ENCODE assay signal across 13 cellular contexts in genomic region chr2:3462493-3463104, GRCh38. TPM values are rescaled to one million over a fixed set of nuclear protein-coding genes. Genes with fewer than 3 reads are reported as not detected.
DNase-seq lines count a peak whose midpoint lies in the region; ATAC-seq and TF ChIP-seq lines count a peak whose summit lies in the region.
"Had no signal": no experiment of that assay in that cellular context is flagged by ENCODE, and none has a peak within 500 bp of the region (broad histone marks: within the 10 kb centered on the region; RNA-seq: fewer than 3 reads in every experiment).

No MANE protein-coding gene starts in this region.

- H3K18ac ChIP-seq in neuronal stem cell (ENCODE audit: low read length), result peak overlapping the region; percentile 2
- H3K18ac ChIP-seq in mesendoderm (ENCODE audit: low read length), result no peak overlapping the region

- no peaks in the 10 kb centered on the region for H3K79me1 ChIP-seq in neuronal stem cell (ENCODE audit: low read depth, low read length)
- H3K79me1 ChIP-seq in mesendoderm (ENCODE audit: low read length), result no peaks in the 10 kb centered on the region

- H3K9me3 ChIP-seq in neuronal stem cell (replicated peaks in 1 of 2; ENCODE audit: control insufficient read depth in 2 of 2, insufficient read depth in 1 of 2, low read depth in 1 of 2, low read length in 2 of 2), result peaks cover 0 to 1% of the 10 kb centered on the region in 2 donors

- no peak overlapping the region for H3K4me3 ChIP-seq in neuronal stem cell (ENCODE audit: low read length in 2 of 2)
- no peak overlapping the region for H3K4me3 ChIP-seq in mesendoderm (ENCODE audit: low read length)
- H3K4me3 ChIP-seq: hepatocyte had no signal

- H3K23ac ChIP-seq in neuronal stem cell (ENCODE audit: low read depth, low read length, poor library complexity), result no peak overlapping the region
- H3K23ac ChIP-seq in mesendoderm (ENCODE audit: low read length), result no peak overlapping the region

- H2BK120ac ChIP-seq in neuronal stem cell (ENCODE audit: low read depth, low read length), result no peak overlapping the region
- no peak overlapping the region for H2BK120ac ChIP-seq in mesendoderm (ENCODE audit: low read depth, low read length)

- H3K14ac ChIP-seq in neuronal stem cell (ENCODE audit: low read length), result no peak overlapping the region

- peaks cover 17% of the 10 kb centered on the region; the same call in 1 of the 2 replicates for H3K36me3 Mint-ChIP-seq in HFFc6 (ENCODE audit: low read depth)

- ATAC-seq in GM18517 (IDR thresholded peaks at IDR 0.05; ENCODE audit: unreplicated experiment) (peak; percentile 11), HG03342 (IDR thresholded peaks at IDR 0.05; ENCODE audit: unreplicated experiment) (no peak)

- H3K36me3 ChIP-seq in neuronal stem cell (replicated peaks in 1 of 2; ENCODE audit: control insufficient read depth in 2 of 2, insufficient read depth in 2 of 2, low read length in 2 of 2) (peaks cover 17 to 67% of the 10 kb centered on the region in 2 donors), mesendoderm (ENCODE audit: control insufficient read depth, insufficient read depth, low read length) (peaks cover 4% of the 10 kb centered on the region)

- H3K4ac ChIP-seq in neuronal stem cell (ENCODE audit: low read length), result no peak overlapping the region
- H3K4ac ChIP-seq in mesendoderm (ENCODE audit: low read depth, low read length), result no peak overlapping the region

- no peak for DNase-seq in HFFc6
- DNase-seq in neuronal stem cell (ENCODE audit: low spot score), result no peak
- no peak for DNase-seq in mucosa of gallbladder (ENCODE audit: low spot score)
- no peak for DNase-seq in mesendoderm
- DNase-seq in iPS-NIHi11 (ENCODE audit: low spot score), result no peak
- DNase-seq: activated T-cell treated with anti-CD3 and anti-CD28 coated beads, Interleukin-2, amount 50 U/mL, for 1 hour; DMS 273 treated with DMSO at 0.1 percent for 48 hours; NCI-H226 had no signal

- H2BK5ac ChIP-seq in neuronal stem cell (ENCODE audit: low read length), result no peak overlapping the region
- no peak overlapping the region for H2BK5ac ChIP-seq in mesendoderm (ENCODE audit: low read length)

- WGBS in neuronal stem cell (ENCODE audit: extremely low coverage in 2 of 2, insufficient read length in 2 of 2, insufficient replicate concordance in 1 of 2), 2 donors, result no CpG with 5 or more reads among the region's 10 CpGs
- no CpG with 5 or more reads among the region's 10 CpGs for WGBS in mesendoderm (ENCODE audit: extremely low coverage, insufficient coverage, low lambda C conversion rate)

- no peak overlapping the region for H4K8ac ChIP-seq in neuronal stem cell (ENCODE audit: low read depth, low read length)
- no peak overlapping the region for H4K8ac ChIP-seq in mesendoderm (ENCODE audit: low read depth, low read length)

- H3K4me2 ChIP-seq in neuronal stem cell (ENCODE audit: insufficient read depth, low read length, poor library complexity, severe bottlenecking) (no peak overlapping the region), mesendoderm (ENCODE audit: low read length) (no peak overlapping the region)
- H3K4me2 ChIP-seq: hepatocyte, KMS-11 had no signal

- H3K27ac ChIP-seq in VCaP, result no peak overlapping the region
- no peak overlapping the region for H3K27ac ChIP-seq in neuronal stem cell (replicated peaks; ENCODE audit: low read length)
- no peak overlapping the region for H3K27ac ChIP-seq in mesendoderm (ENCODE audit: low read depth, low read length)
- H3K27ac ChIP-seq: hepatocyte, KMS-11 had no signal

- H3K4me1 ChIP-seq in neuronal stem cell (ENCODE audit: control insufficient read depth in 2 of 2, insufficient read depth in 1 of 2, low read depth in 1 of 2, low read length in 2 of 2), result peaks cover 0 to 11% of the 10 kb centered on the region in 2 donors
- no peaks in the 10 kb centered on the region for H3K4me1 ChIP-seq in mesendoderm (ENCODE audit: control insufficient read depth, low read depth, low read length)

- H3K79me2 ChIP-seq in mesendoderm (ENCODE audit: control insufficient read depth, insufficient read depth, low read length), result no peaks in the 10 kb centered on the region
- H3K79me2 ChIP-seq: hepatocyte had no signal

- H2AFZ ChIP-seq in neuronal stem cell (ENCODE audit: low read length), result no peak overlapping the region
- H2AFZ ChIP-seq: hepatocyte had no signal

- H3K4me1 Mint-ChIP-seq in HFFc6 (ENCODE audit: low read depth), result peaks cover 17% of the 10 kb centered on the region

- no peak overlapping the region for H4K91ac ChIP-seq in neuronal stem cell (ENCODE audit: low read depth, low read length, poor library complexity)

- no peaks in the 10 kb centered on the region for H3K9me3 Mint-ChIP-seq in HFFc6

- H3K9ac ChIP-seq in neuronal stem cell (ENCODE audit: low read depth, low read length, poor library complexity) (peak overlapping the region; percentile 50), mesendoderm (ENCODE audit: low read length) (no peak overlapping the region)
- H3K9ac ChIP-seq: KMS-11 had no signal

- H3K4me3 Mint-ChIP-seq in HFFc6, result no peak overlapping the region

- H2BK15ac ChIP-seq in neuronal stem cell (ENCODE audit: low read length) (no peak overlapping the region), mesendoderm (replicated peaks; ENCODE audit: low read depth) (no peak overlapping the region)

- H3K27me3 ChIP-seq in neuronal stem cell (ENCODE audit: control insufficient read depth in 3 of 3, insufficient read depth in 3 of 3, low read depth in 1 of 3, low read length in 3 of 3) (no peaks in the 10 kb centered on the region), mesendoderm (ENCODE audit: insufficient read depth, low read length, poor library complexity) (no peaks in the 10 kb centered on the region)
- H3K27me3 ChIP-seq: hepatocyte had no signal

- no peak overlapping the region for H4K5ac ChIP-seq in mesendoderm (ENCODE audit: low read length)

- TF ChIP-seq CTCF in HFFc6 (IDR thresholded peaks at IDR 0.05) (peak; percentile 65), VCaP (conservative IDR thresholded peaks at IDR 0.05) (peak; percentile 63)

- no peaks in the 10 kb centered on the region for H3K27me3 Mint-ChIP-seq in HFFc6 (ENCODE audit: insufficient read depth)

- no peak overlapping the region for H3K56ac ChIP-seq in mesendoderm (ENCODE audit: low read length)

- H2BK12ac ChIP-seq in neuronal stem cell (ENCODE audit: low read length), result no peak overlapping the region

- H3K27ac Mint-ChIP-seq in HFFc6, result no peak overlapping the region

- peak overlapping the region; percentile 82 for H2AK5ac ChIP-seq in neuronal stem cell (ENCODE audit: low read depth, low read length)
- H2AK5ac ChIP-seq in mesendoderm (ENCODE audit: low read length), result no peak overlapping the region

RNA-seq across cellular contexts. Expression of gene ADI1, which starts 56.7 kb away (rescaled TPM):
- 10 to 100 TPM; 66.6 to 94.2 (median 75.5) TPM for total RNA-seq in HFFc6 (2021; fragmentation: NEBNext Ultra II Directional; extraction: Animal tissue kit (Norgen Biotek cat#: 25700))
- 23.7 TPM for polyA plus RNA-seq in neuronal stem cell (2013, experiment 1 of 2)
- polyA plus RNA-seq in neuronal stem cell (2013, experiment 2 of 2), result 23.8 TPM
- 223 TPM for total RNA-seq in mucosa of gallbladder
- 35.2 TPM for polyA plus RNA-seq in mesendoderm (2013, experiment 1 of 2)
- 34.9 TPM for polyA plus RNA-seq in mesendoderm (2013, experiment 2 of 2)
